Comparison of ENCODE assay signal across 34 cellular contexts in genomic region chr19:8185343-8186068, GRCh38. TPM values are rescaled to one million over a fixed set of nuclear protein-coding genes. Genes with fewer than 3 reads are reported as not detected.
"Had no signal": no experiment of that assay in that cellular context is flagged by ENCODE, and none has a peak within 500 bp of the region (broad histone marks: within the 10 kb centered on the region; RNA-seq: fewer than 3 reads in every experiment).

No MANE protein-coding gene starts in this region.

- DNase-seq: activated CD4-positive, alpha-beta T cell treated with anti-CD3 and anti-CD28 coated beads for 36 hours; activated CD4-positive, alpha-beta T cell treated with anti-CD3 and anti-CD28 coated beads, Interleukin-2, amount 50 U/mL, for 48 hours; activated CD4-positive, CD25-positive, alpha-beta regulatory T cell; activated CD8-positive, alpha-beta memory T cell treated with anti-CD3 and anti-CD28 coated beads for 24 hours; activated effector memory CD4-positive, alpha-beta T cell treated with Interleukin-2 at 50 U/mL for 16 hours; activated naive CD4-positive, alpha-beta T cell treated with Interleukin-2 at 50 U/mL for 16 hours; adrenal gland; brain microvascular endothelial cell; dorsolateral prefrontal cortex; effector memory CD4-positive, alpha-beta T cell; erythroblast; foreskin keratinocyte; heart left ventricle; hypothalamus; immature natural killer cell; lower lobe of right lung; mesenchymal stem cell; natural killer cell; occipital lobe; psoas muscle; stimulated activated CD4-positive, alpha-beta T cell treated with anti-CD3 and anti-CD28 coated beads, Interleukin-1b, Interleukin-23, amount 100 ng/mL, for 48 hours; stimulated activated CD4-positive, alpha-beta T cell treated with anti-CD3 and anti-CD28 coated beads, Interleukin-4, amount 100 ng/mL, for 4 hours; stimulated activated CD8-positive, alpha-beta memory T cell treated with anti-CD3 and anti-CD28 coated beads, Interleukin-4, amount 100 ng/mL, for 48 hours; stimulated activated naive B cell treated with anti-CD40 and anti-IgM and Interleukin-4, amounts not matched to agents 10 μg/mL and 1 μg/mL and 100 μg/mL, for 72 hours; stomach; thyroid gland; upper lobe of left lung had no signal

- H3K79me2 ChIP-seq: parathyroid adenoma had no signal

- ATAC-seq: activated CD4-positive, alpha-beta T cell treated with anti-CD3 and anti-CD28 coated beads for 36 hours; foreskin keratinocyte; heart left ventricle; natural killer cell; psoas muscle; stimulated activated naive B cell treated with anti-CD40 and anti-IgM and Interleukin-4, amounts not matched to agents 10 μg/mL and 1 μg/mL and 100 μg/mL, for 72 hours had no signal

- H3K9me3 ChIP-seq: adrenal gland, heart left ventricle, lower lobe of right lung, psoas muscle, stomach, thyroid gland, upper lobe of left lung, vagina had no signal

- H3K4me1 ChIP-seq: adrenal gland, foreskin keratinocyte, heart left ventricle, neural progenitor cell, parathyroid adenoma, psoas muscle, thyroid gland, vagina had no signal

- H3K4me3 ChIP-seq: adrenal gland, coronary artery, dorsolateral prefrontal cortex, heart left ventricle, lower lobe of right lung, neural progenitor cell, psoas muscle, smooth muscle cell, stomach, thyroid gland, upper lobe of left lung, vagina had no signal

- H3K36me3 ChIP-seq: adrenal gland, brain microvascular endothelial cell, heart left ventricle, lower lobe of right lung, neural progenitor cell, stomach, thyroid gland, upper lobe of left lung, vagina had no signal

- FAIRE-seq: astrocyte had no signal

- H3K27me3 ChIP-seq: adrenal gland, brain microvascular endothelial cell, dorsolateral prefrontal cortex, foreskin keratinocyte, heart left ventricle, neural progenitor cell, stomach, thyroid gland, upper lobe of left lung, vagina had no signal

- H3K9ac ChIP-seq: neural progenitor cell, parathyroid adenoma had no signal

- H2AFZ ChIP-seq: neural progenitor cell, parathyroid adenoma had no signal

- H3K4me2 ChIP-seq: neural progenitor cell, smooth muscle cell had no signal

- H3K27ac ChIP-seq: adrenal gland, brain microvascular endothelial cell, coronary artery, dorsolateral prefrontal cortex, foreskin keratinocyte, heart left ventricle, lower lobe of right lung, neural progenitor cell, parathyroid adenoma, psoas muscle, stomach, thyroid gland, upper lobe of left lung, vagina had no signal

RNA-seq across cellular contexts. Expression of gene FBN3, which starts 36.1 kb away (rescaled TPM):
- total RNA-seq: activated CD4-positive, alpha-beta T cell treated with anti-CD3 and anti-CD28 coated beads for 36 hours; cardiac septum; foreskin keratinocyte; smooth muscle cell; vagina had no signal
- polyA plus RNA-seq: foreskin keratinocyte, heart left ventricle, immature natural killer cell, smooth muscle cell had no signal
